Comparison of ENCODE assay signal across 1 cellular context in genomic region chr3:177250108-177250507, GRCh38.
TF ChIP-seq lines count a peak whose summit lies in the region.

No MANE protein-coding gene starts in this region.

TF ChIP-seq in H1, 55 proteins besides CTCF, POLR2A, EP300 and RAD21:
- TF ChIP-seq CEBPB (IDR thresholded peaks at IDR 0.05; ENCODE audit: low read depth, low read length) (0 out of 2 replicates have a peak, but pooled peaks have one; percentile 43), SRF (IDR thresholded peaks at IDR 0.05; ENCODE audit: low read depth, low read length) (no peak)
- TF ChIP-seq, protein P1, sequence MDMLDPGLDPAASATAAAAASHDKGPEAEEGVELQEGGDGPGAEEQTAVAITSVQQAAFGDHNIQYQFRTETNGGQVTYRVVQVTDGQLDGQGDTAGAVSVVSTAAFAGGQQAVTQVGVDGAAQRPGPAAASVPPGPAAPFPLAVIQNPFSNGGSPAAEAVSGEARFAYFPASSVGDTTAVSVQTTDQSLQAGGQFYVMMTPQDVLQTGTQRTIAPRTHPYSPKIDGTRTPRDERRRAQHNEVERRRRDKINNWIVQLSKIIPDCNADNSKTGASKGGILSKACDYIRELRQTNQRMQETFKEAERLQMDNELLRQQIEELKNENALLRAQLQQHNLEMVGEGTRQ (IDR thresholded peaks at IDR 0.05; ENCODE audit: low read length) = no peak
